8 cellular contexts compared by ENCODE assay signal in genomic region chr1:11802616-11802972, GRCh38.
DNase-seq lines count a peak whose midpoint lies in the region; ATAC-seq and TF ChIP-seq lines count a peak whose summit lies in the region.

No MANE protein-coding gene starts in this region.

- CTCF ChIA-PET in AG04449 (lab: Yijun Ruan, JAX): interaction anchor here (3.1 kb wide), 1 partner anchor 18 kb away, joined by 18 read pairs; no protein-coding TSS in a partner anchor

- H3K4me2 ChIP-seq in MM.1S (ENCODE audit: low read depth, low read length): peak overlapping the region; percentile 89; the same call in 1 of the 2 replicates

- no peak overlapping the region for H2AFZ ChIP-seq in MM.1S (ENCODE audit: low read length)

- POLR2A ChIA-PET in AG04449 (lab: Yijun Ruan, JAX): interaction anchor here (1.2 to 2.1 kb wide), 3 partner anchors 12 to 106 kb away, joined by 3 to 17 read pairs (median 9); no protein-coding TSS in a partner anchor

- no peak for ATAC-seq in GM19463 (IDR thresholded peaks at IDR 0.05; ENCODE audit: unreplicated experiment)
- ATAC-seq in GM18505 (IDR thresholded peaks at IDR 0.05; ENCODE audit: unreplicated experiment): no peak

- H3K79me2 ChIP-seq in MM.1S (ENCODE audit: low read length): peaks cover 41% of the 10 kb centered on the region

- H3K9me2 ChIP-seq in MM.1S (replicated peaks; ENCODE audit: insufficient read depth, low read length): no peaks in the 10 kb centered on the region

- H3F3A ChIP-seq in MM.1S (ENCODE audit: insufficient read depth, low read length): peaks cover 25% of the 10 kb centered on the region

- no peak overlapping the region for H3K27ac ChIP-seq in MM.1S (ENCODE audit: low read length)

- no peaks in the 10 kb centered on the region for H4K20me1 ChIP-seq in MM.1S (ENCODE audit: insufficient read depth, low read length)

- H3K4me1 ChIP-seq in MM.1S (ENCODE audit: low read length) (peaks cover 26% of the 10 kb centered on the region), mucosa of stomach (ENCODE audit: control insufficient read depth, insufficient read depth, low read length) (peaks cover 44% of the 10 kb centered on the region)

- TF ChIP-seq POLR2A in GM18505 (IDR thresholded peaks at IDR 0.05; ENCODE audit: borderline replicate concordance, extremely low read depth, insufficient read depth, insufficient read length): no peak

- TF ChIP-seq CTCF in AG04449 (IDR thresholded peaks at IDR 0.05; ENCODE audit: insufficient read depth, low read length, missing control alignments) (no peak), MM.1S (IDR thresholded peaks at IDR 0.05; ENCODE audit: low read length) (no peak)

- no peaks in the 10 kb centered on the region for H3K27me3 ChIP-seq in MM.1S (replicated peaks; ENCODE audit: insufficient read depth, low read length)
- H3K27me3 ChIP-seq in mucosa of stomach (ENCODE audit: control insufficient read depth, insufficient read depth, low read length): no peaks in the 10 kb centered on the region

- no peaks in the 10 kb centered on the region for H3K9me3 ChIP-seq in MM.1S (replicated peaks; ENCODE audit: insufficient read depth, low read length)
- H3K9me3 ChIP-seq in mucosa of stomach (ENCODE audit: control insufficient read depth, low read length): no peaks in the 10 kb centered on the region

- H3K36me3 ChIP-seq in MM.1S (replicated peaks; ENCODE audit: insufficient read depth, low read length) (no peaks in the 10 kb centered on the region), mucosa of stomach (ENCODE audit: control insufficient read depth, insufficient read depth, low read length) (peaks cover 13% of the 10 kb centered on the region)

- no peak for DNase-seq in AG04449 (ENCODE audit: low read depth, low spot score)
- DNase-seq in MM.1S: no peak
- DNase-seq in ecto neural progenitor cell (ENCODE audit: low spot score): peak; percentile 58
- no peak for DNase-seq in glomerular visceral epithelial cell (ENCODE audit: extremely low spot score)
- DNase-seq in NCI-H1436 treated with DMSO at 0.1 percent for 48 hours (lab: John Stamatoyannopoulos, UW): no peak

- H3K4me3 ChIP-seq in AG04449 (ENCODE audit: low read depth, low read length): peak overlapping the region; percentile 72
- H3K4me3 ChIP-seq in MM.1S (ENCODE audit: low read length): no peak overlapping the region
- peak overlapping the region; percentile 64 for H3K4me3 ChIP-seq in mucosa of stomach (ENCODE audit: low read length)

- H3K9ac ChIP-seq in MM.1S (ENCODE audit: low read length) (no peak overlapping the region), mucosa of stomach (ENCODE audit: low read length) (peak overlapping the region; percentile 97)
